ENCODE assay signal across 8 cellular contexts in genomic region chr20:2524435-2525272, GRCh38. TPM values are rescaled to one million over a fixed set of nuclear protein-coding genes. Genes with fewer than 3 reads are reported as not detected.
DNase-seq lines count a peak whose midpoint lies in the region; ATAC-seq lines count a peak whose summit lies in the region.

No MANE protein-coding gene starts in this region.

- DNase-seq in NCI-H1436 (lab: John Stamatoyannopoulos, UW) (peak; percentile 55), NCI-H1436 treated with DMSO at 0.1 percent for 48 hours (lab: John Stamatoyannopoulos, UW) (no peak), NCI-H460 (ENCODE audit: extremely low read depth, low read depth) (peak; percentile 66), left kidney (ENCODE audit: low read depth, low spot score) (peak; percentile 94)
- DNase-seq in activated CD4-positive, alpha-beta T cell treated with anti-CD3 and anti-CD28 coated beads for 48 hours = peak; percentile 95
- peak; percentile 90 for DNase-seq in stimulated activated CD4-positive, alpha-beta T cell treated with anti-CD3 and anti-CD28 coated beads, Interleukin-1b, Interleukin-23, amount 100 ng/mL, for 48 hours

- peak; percentile 57 for ATAC-seq in HG03095 (IDR thresholded peaks at IDR 0.05; ENCODE audit: unreplicated experiment)

- peak overlapping the region; percentile 72 for H3K27ac ChIP-seq in cingulate gyrus (ENCODE audit: low read depth, low read length)

RNA-seq across cellular contexts. Expression of gene TMC2, which starts 11.7 kb away (rescaled TPM):
- total RNA-seq in NCI-H460 (2014; rRNA removed; shearing (Covaris generic)) = not detected in 2 replicates
- polyA plus RNA-seq in NCI-H460 (2014; cell fraction: nucleus; rRNA removed) = not detected in 2 replicates

RNA-seq across cellular contexts. Expression of gene ZNF343, which starts 15.9 kb away (rescaled TPM):
- 14.9 TPM in 2 replicates for total RNA-seq in NCI-H460 (2014; rRNA removed; shearing (Covaris generic))
- 11.8 and 19.3 TPM in 2 replicates for polyA plus RNA-seq in NCI-H460 (2014; cell fraction: nucleus; rRNA removed)

RNA-seq across cellular contexts. Expression of gene SNRPB, which starts 54.1 kb away (rescaled TPM):
- total RNA-seq in NCI-H460 (2014; rRNA removed; shearing (Covaris generic)) = 577 and 607 TPM in 2 replicates
- polyA plus RNA-seq in NCI-H460 (2014; cell fraction: nucleus; rRNA removed) = 1,077 and 1,203 TPM in 2 replicates
